ENCODE assay signal across 15 cellular contexts in the genomic region with DNA sequence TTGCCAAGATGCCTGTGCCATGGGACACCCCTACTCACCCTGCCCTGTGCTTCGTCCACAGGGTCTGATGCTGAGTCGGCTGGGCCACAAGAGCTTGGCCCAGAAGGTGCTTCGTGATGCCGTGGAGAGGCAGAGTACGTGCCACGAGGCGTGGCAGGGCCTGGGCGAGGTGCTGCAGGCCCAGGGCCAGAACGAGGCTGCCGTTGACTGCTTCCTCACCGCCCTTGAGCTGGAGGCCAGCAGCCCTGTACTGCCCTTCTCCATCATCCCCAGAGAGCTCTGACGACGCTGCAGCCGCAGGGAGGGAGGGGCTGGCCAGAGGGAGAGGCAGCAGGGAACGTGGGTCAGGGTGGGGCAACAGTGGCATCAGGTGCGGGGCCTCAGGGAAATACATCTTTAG.
DNase-seq lines count a peak whose midpoint lies in the region; ATAC-seq and TF ChIP-seq lines count a peak whose summit lies in the region.
"Had no signal": no experiment of that assay in that cellular context is flagged by ENCODE, and none has a peak within 500 bp of the region (broad histone marks: within the 10 kb centered on the region; RNA-seq: fewer than 3 reads in every experiment).

No MANE protein-coding gene starts in this region.

- H3K9ac ChIP-seq in SK-N-SH = no peak overlapping the region

- no peak overlapping the region for H2AFZ ChIP-seq in SK-N-SH (ENCODE audit: low read depth)

- POLR2A ChIA-PET in SK-N-SH (lab: Yijun Ruan, JAX) = interaction anchor here (1.8 to 4.1 kb wide), 4 partner anchors 10 to 166 kb away, joined by 6 to 36 read pairs (median 17); no protein-coding TSS in a partner anchor

- H3K36me3 ChIP-seq in SK-N-SH (replicated peaks in 1 of 2; ENCODE audit: control insufficient read depth in 1 of 2, insufficient read depth in 2 of 2, low read length in 1 of 2) (no peaks in the 10 kb centered on the region), esophagus muscularis mucosa (peaks cover 0 to 17% (median 14%) of the 10 kb centered on the region in 4 donors), ovary (no peaks in the 10 kb centered on the region), upper lobe of left lung (peaks cover 0 to 12% (median 2%) of the 10 kb centered on the region in 4 donors), H7 (replicated peaks; ENCODE audit: control insufficient read depth, insufficient read depth, low read length) (no peaks in the 10 kb centered on the region)

- H3K9me3 ChIP-seq in SK-N-SH (no peaks in the 10 kb centered on the region), esophagus muscularis mucosa (no peaks in the 10 kb centered on the region), ovary (no peaks in the 10 kb centered on the region), upper lobe of left lung (no peaks in the 10 kb centered on the region)

- H3K27me3 ChIP-seq in SK-N-SH (ENCODE audit: insufficient read depth) = no peaks in the 10 kb centered on the region
- no peaks in the 10 kb centered on the region for H3K27me3 ChIP-seq in esophagus muscularis mucosa
- no peaks in the 10 kb centered on the region for H3K27me3 ChIP-seq in ovary
- H3K27me3 ChIP-seq in upper lobe of left lung = no peaks in the 10 kb centered on the region
- no peaks in the 10 kb centered on the region for H3K27me3 ChIP-seq in H7 (ENCODE audit: control insufficient read depth, insufficient read depth, low read length)

- peaks cover 41% of the 10 kb centered on the region for H3F3A ChIP-seq in SK-N-SH (replicated peaks; ENCODE audit: insufficient read depth)

- H3K4me3 ChIP-seq in SK-N-SH (ENCODE audit: low read depth in 2 of 2, low read length in 1 of 2) (no peak overlapping the region), esophagus muscularis mucosa (no peak overlapping the region), ovary (no peak overlapping the region), upper lobe of left lung (no peak overlapping the region), H7 (ENCODE audit: insufficient read depth, low read depth, low read length) (no peak overlapping the region)

- intact Hi-C loops in esophagus muscularis mucosa (cut with DNase I) (loop anchor here (10.0 kb wide), 1 partner anchor 159 kb away; the partner anchor contains the start of gene MCFD2), ovary (cut with DNase I) (loop anchor here in 1 of 4 donors (5.0 kb wide), 1 partner anchor 36 kb away; no protein-coding TSS in a partner anchor)

- TF ChIP-seq EP300 in SK-N-SH (IDR thresholded peaks at IDR 0.05; ENCODE audit: borderline replicate concordance in 1 of 2, low read depth in 1 of 2, low read length in 1 of 2) (no peak), esophagus muscularis mucosa (IDR thresholded peaks at IDR 0.05) (no peak), ovary (IDR thresholded peaks at IDR 0.05) (no peak), upper lobe of left lung (IDR thresholded peaks at IDR 0.05) (no peak)

- CTCF ChIA-PET in SK-N-SH (lab: Yijun Ruan, JAX) = interaction anchor here (0.9 to 4.5 kb wide), 8 partner anchors 10 to 58 kb away, joined by 3 to 27 read pairs (median 6); no protein-coding TSS in a partner anchor

- 91% methylated on average over 12 of the region's 16 CpGs for WGBS in SK-N-SH (ENCODE audit: low lambda C conversion rate)
- 79% methylated on average over 7 of the region's 16 CpGs for WGBS in esophagus muscularis mucosa
- WGBS in ovary, 3 donors = 90 to 92% (median 91%) methylated on average over 14 to 16 of the region's 16 CpGs
- WGBS in upper lobe of left lung, 2 donors = 88 to 90% methylated on average over 13 to 16 of the region's 16 CpGs

- H3K27ac ChIP-seq in SK-N-SH (ENCODE audit: low read depth in 2 of 2, low read length in 1 of 2) = peak overlapping the region; percentile 97 to 98
- peak overlapping the region; percentile 87 to 91 (median 90) for H3K27ac ChIP-seq in esophagus muscularis mucosa (replicated peaks in 1 of 4)
- H3K27ac ChIP-seq in ovary = peak overlapping the region; percentile 90 to 91
- peak overlapping the region; percentile 85 to 95 (median 88) for H3K27ac ChIP-seq in upper lobe of left lung

- peaks cover 60 to 96% of the 10 kb centered on the region in 2 experiments for H3K4me1 ChIP-seq in SK-N-SH (ENCODE audit: control insufficient read depth in 1 of 2, insufficient read depth in 2 of 2, low read depth in 1 of 2, low read length in 1 of 2)
- H3K4me1 ChIP-seq in esophagus muscularis mucosa = peaks cover 76 to 96% (median 89%) of the 10 kb centered on the region in 4 donors
- H3K4me1 ChIP-seq in ovary (ENCODE audit: insufficient read depth) = peaks cover 36% of the 10 kb centered on the region
- H3K4me1 ChIP-seq in upper lobe of left lung = peaks cover 58 to 87% (median 79%) of the 10 kb centered on the region in 4 donors

- no peak for TF ChIP-seq RAD21 in SK-N-SH (IDR thresholded peaks at IDR 0.05; ENCODE audit: low read length)

- no peak for ATAC-seq in SK-N-SH treated with all-trans-retinoic acid at 6 μM for 48 hours
- ATAC-seq in upper lobe of left lung (ENCODE audit: low FRiP score in 2 of 2) = no peak
- ATAC-seq in GM19452 (IDR thresholded peaks at IDR 0.05; ENCODE audit: unreplicated experiment) = no peak

- no peak for DNase-seq in SK-N-SH
- DNase-seq in esophagus muscularis mucosa (ENCODE audit: extremely low spot score) = no peak
- DNase-seq in ovary = peak in 1 of 5 donors; percentile 40
- peak in 1 of 2 donors; percentile 77 for DNase-seq in upper lobe of left lung
- DNase-seq in activated CD4-positive, alpha-beta T cell treated with anti-CD3 and anti-CD28 coated beads, Interleukin-2, amount 50 U/mL, for 4 hours = no peak
- DNase-seq in H7 = no peak
- DNase-seq: 8988T; activated CD4-positive, alpha-beta T cell treated with anti-CD3 and anti-CD28 coated beads, Interleukin-2, amount 50 U/mL, for 1 hour; GOT3; NCI-H1048; NCI-H345; OCI-M1; T-helper 1 cell had no signal

- TF ChIP-seq POLR2A in esophagus muscularis mucosa (IDR thresholded peaks at IDR 0.05; ENCODE audit: low read depth) (no peak), ovary (IDR thresholded peaks at IDR 0.05) (no peak), upper lobe of left lung (IDR thresholded peaks at IDR 0.05) (no peak)

- H3K9me2 ChIP-seq in SK-N-SH = no peaks in the 10 kb centered on the region

- H3K4me2 ChIP-seq in SK-N-SH = no peak overlapping the region

- H4K20me1 ChIP-seq in SK-N-SH (ENCODE audit: insufficient read depth) = no peaks in the 10 kb centered on the region

- TF ChIP-seq CTCF in SK-N-SH (IDR thresholded peaks at IDR 0.05) = no peak
- TF ChIP-seq CTCF in esophagus muscularis mucosa (IDR thresholded peaks at IDR 0.05) = no peak
- no peak for TF ChIP-seq CTCF in ovary (IDR thresholded peaks at IDR 0.05)
- no peak for TF ChIP-seq CTCF in upper lobe of left lung (IDR thresholded peaks at IDR 0.05)

- no peaks in the 10 kb centered on the region for H3K79me2 ChIP-seq in SK-N-SH (ENCODE audit: insufficient read depth)

TF ChIP-seq in SK-N-SH, 30 proteins besides CTCF, POLR2A, EP300 and RAD21 (continues in another document):
- TF ChIP-seq FOXJ3 (CRISPR knock-in tag; IDR thresholded peaks at IDR 0.05) (no peak), TAF1 (IDR thresholded peaks at IDR 0.05; ENCODE audit: borderline replicate concordance, low read depth, low read length) (no peak), GATA2 (CRISPR knock-in tag; IDR thresholded peaks at IDR 0.05) (no peak), USF1 (IDR thresholded peaks at IDR 0.05; ENCODE audit: borderline replicate concordance, low read depth) (no peak), RCOR1 (IDR thresholded peaks at IDR 0.05; ENCODE audit: low read length) (no peak), MEF2A (IDR thresholded peaks at IDR 0.05; ENCODE audit: borderline replicate concordance, low read depth) (no peak), CHD2 (IDR thresholded peaks at IDR 0.05; ENCODE audit: low read length, partially characterized antibody) (no peak), MXI1 (IDR thresholded peaks at IDR 0.05; ENCODE audit: low read depth, low read length) (no peak), RFX5 (IDR thresholded peaks at IDR 0.05; ENCODE audit: low read length) (no peak), GABPA (IDR thresholded peaks at IDR 0.05; ENCODE audit: low read depth) (no peak)

TF ChIP-seq in SK-N-SH treated with all-trans-retinoic acid at 6 μM for 48 hours, 23 proteins besides CTCF, POLR2A, EP300 and RAD21 (continues in another document):
- TF ChIP-seq PATZ1 (CRISPR knock-in tag; IDR thresholded peaks at IDR 0.05; ENCODE audit: borderline replicate concordance) (no peak), BACH2 (CRISPR knock-in tag; IDR thresholded peaks at IDR 0.05; ENCODE audit: borderline replicate concordance) (no peak), ZFP30 (CRISPR knock-in tag; IDR thresholded peaks at IDR 0.05) (no peak), GLIS3 (CRISPR knock-in tag; IDR thresholded peaks at IDR 0.05) (no peak), TOX (CRISPR knock-in tag; IDR thresholded peaks at IDR 0.05; ENCODE audit: borderline replicate concordance) (no peak), ZNF70 (CRISPR knock-in tag; IDR thresholded peaks at IDR 0.05) (no peak)
- TF ChIP-seq, protein P1, sequence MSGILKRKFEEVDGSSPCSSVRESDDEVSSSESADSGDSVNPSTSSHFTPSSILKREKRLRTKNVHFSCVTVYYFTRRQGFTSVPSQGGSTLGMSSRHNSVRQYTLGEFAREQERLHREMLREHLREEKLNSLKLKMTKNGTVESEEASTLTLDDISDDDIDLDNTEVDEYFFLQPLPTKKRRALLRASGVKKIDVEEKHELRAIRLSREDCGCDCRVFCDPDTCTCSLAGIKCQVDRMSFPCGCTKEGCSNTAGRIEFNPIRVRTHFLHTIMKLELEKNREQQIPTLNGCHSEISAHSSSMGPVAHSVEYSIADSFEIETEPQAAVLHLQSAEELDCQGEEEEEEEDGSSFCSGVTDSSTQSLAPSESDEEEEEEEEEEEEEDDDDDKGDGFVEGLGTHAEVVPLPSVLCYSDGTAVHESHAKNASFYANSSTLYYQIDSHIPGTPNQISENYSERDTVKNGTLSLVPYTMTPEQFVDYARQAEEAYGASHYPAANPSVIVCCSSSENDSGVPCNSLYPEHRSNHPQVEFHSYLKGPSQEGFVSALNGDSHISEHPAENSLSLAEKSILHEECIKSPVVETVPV (CRISPR knock-in tag; IDR thresholded peaks at IDR 0.05) = no peak
